In the genomic region with DNA sequence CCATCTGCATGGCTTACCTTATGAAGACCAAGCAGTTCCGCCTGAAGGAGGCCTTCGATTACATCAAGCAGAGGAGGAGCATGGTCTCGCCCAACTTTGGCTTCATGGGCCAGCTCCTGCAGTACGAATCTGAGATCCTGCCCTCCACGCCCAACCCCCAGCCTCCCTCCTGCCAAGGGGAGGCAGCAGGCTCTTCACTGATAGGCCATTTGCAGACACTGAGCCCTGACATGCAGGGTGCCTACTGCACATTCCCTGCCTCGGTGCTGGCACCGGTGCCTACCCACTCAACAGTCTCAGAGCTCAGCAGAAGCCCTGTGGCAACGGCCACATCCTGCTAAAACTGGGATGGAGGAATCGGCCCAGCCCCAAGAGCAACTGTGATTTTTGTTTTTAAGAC, we compare ENCODE assay signal across 18 cellular contexts. TPM values are rescaled to one million over a fixed set of nuclear protein-coding genes. Genes with fewer than 3 reads are reported as not detected.
DNase-seq lines count a peak whose midpoint lies in the region; ATAC-seq and TF ChIP-seq lines count a peak whose summit lies in the region.
"Had no signal": no experiment of that assay in that cellular context is flagged by ENCODE, and none has a peak within 500 bp of the region (broad histone marks: within the 10 kb centered on the region; RNA-seq: fewer than 3 reads in every experiment).

No MANE protein-coding gene starts in this region.

- TF ChIP-seq RAD21 in HCT116 (IDR thresholded peaks at IDR 0.05; ENCODE audit: low read depth), result no peak

- RAD21 ChIA-PET in HCT116 (lab: Charles Lee; ENCODE audit: low non-redundant PET in 1 of 2, low total read pairs in 2 of 2, uncharacterized antibody in 2 of 2, unreplicated experiment in 2 of 2), result no interaction called here

- POLR2A ChIA-PET in HCT116 (lab: Charles Lee), result interaction anchor here (1.4 to 24.1 kb wide), 5 partner anchors 9 to 198 kb away, joined by 3 to 438 read pairs (median 5); no protein-coding TSS in a partner anchor

- no peak for TF ChIP-seq POLR2A in HCT116 (IDR thresholded peaks at IDR 0.05; ENCODE audit: borderline replicate concordance, extremely low read depth, insufficient read depth, insufficient read length)

- peaks cover 54% of the 10 kb centered on the region; the same call in 1 of the 2 replicates for H4K20me1 ChIP-seq in HCT116 (ENCODE audit: insufficient read depth)

- no TSS peak for BruUV-seq in HCT116 (replicated peaks; lab: Mats Ljungman, UMichigan)

- H3K27me3 ChIP-seq in HCT116 (ENCODE audit: insufficient read depth, low read length), result no peaks in the 10 kb centered on the region
- H3K27me3 ChIP-seq: BE2C had no signal

- H3K9me3 ChIP-seq in HCT116 (ENCODE audit: control insufficient read depth in 1 of 2, insufficient read depth in 1 of 2, low read depth in 1 of 2, low read length in 2 of 2), result no peaks in the 10 kb centered on the region
- H3K9me3 ChIP-seq: BE2C, HAP-1 had no signal

- H3K36me3 ChIP-seq in HCT116 (ENCODE audit: control insufficient read depth in 1 of 2, insufficient read depth in 2 of 2, low read length in 2 of 2), result peaks cover 53 to 87% of the 10 kb centered on the region in 2 experiments
- H3K36me3 ChIP-seq: BE2C, HAP-1 had no signal

- in situ Hi-C loops in astrocyte of the spinal cord (cut with HindIII; ENCODE audit: low sequenced_read_pairs), result no loop called here

- DNase-seq in activated effector memory CD4-positive, alpha-beta T cell treated with anti-CD3 and anti-CD28 coated beads, Interleukin-2, amount 50 U/mL, for 16 hours, result peak; percentile 56
- DNase-seq in activated effector memory CD4-positive, alpha-beta T cell treated with Interleukin-2 at 50 U/mL for 16 hours, result no peak
- DNase-seq in HCT116 (ENCODE audit: low read depth, low spot score) (no peak), astrocyte of the spinal cord (ENCODE audit: low read depth, low spot score) (peak; percentile 20), fibroblast of mammary gland (ENCODE audit: low read depth) (peak; percentile 44), AG20443 (ENCODE audit: low spot score) (no peak)
- DNase-seq: BE2C; CD4-positive, CD25-positive, alpha-beta regulatory T cell; EL; GM23248; NCI-H1105; NCI-H146; NCI-H2029; NCI-H2227 treated with DMSO at 0.1 percent for 48 hours; NCI-H510A had no signal

- peaks cover 8 to 56% of the 10 kb centered on the region in 2 experiments; a peak in 3 of 4 replicates for H3K4me1 ChIP-seq in HCT116 (ENCODE audit: control insufficient read depth in 1 of 2, insufficient read depth in 2 of 2, low read length in 2 of 2)
- H3K4me1 ChIP-seq: BE2C, HAP-1 had no signal

- TF ChIP-seq CTCF in HCT116 (IDR thresholded peaks at IDR 0.05 in 2 of 3, conservative IDR thresholded peaks at IDR 0.05 in 1 of 3; ENCODE audit: borderline replicate concordance in 1 of 3, insufficient read depth in 1 of 3, low read depth in 2 of 3, low read length in 2 of 3) (no peak), astrocyte of the spinal cord (IDR thresholded peaks at IDR 0.05; ENCODE audit: low read depth, low read length) (no peak), fibroblast of mammary gland (conservative IDR thresholded peaks at IDR 0.05; ENCODE audit: control insufficient read depth, insufficient read depth, low read depth, low read length) (no peak)

- no peak overlapping the region for H3K9ac ChIP-seq in HCT116 (ENCODE audit: low read length)
- H3K9ac ChIP-seq: GM23248 had no signal

- H3K27ac ChIP-seq in HCT116 (ENCODE audit: low read depth, low read length), result no peak overlapping the region
- H3K27ac ChIP-seq: GM23248 had no signal

- H3K9me2 ChIP-seq in HCT116 (ENCODE audit: insufficient read depth), result no peaks in the 10 kb centered on the region

- H3K4me2 ChIP-seq in HCT116 (ENCODE audit: low read length), result peak overlapping the region; percentile 51; the same call in 1 of the 2 replicates

- no peak overlapping the region for H3K4me3 ChIP-seq in HCT116 (replicated peaks in 1 of 2; ENCODE audit: low read depth in 1 of 2, low read length in 2 of 2)
- H3K4me3 ChIP-seq in astrocyte of the spinal cord (ENCODE audit: low read depth, low read length), result no peak overlapping the region
- H3K4me3 ChIP-seq in fibroblast of mammary gland (ENCODE audit: control insufficient read depth, low read depth, low read length), result no peak overlapping the region
- H3K4me3 ChIP-seq: GM23248, HAP-1 had no signal

- intact Hi-C loops in HCT116 (cut with micrococcal nuclease), result no loop called here

- ATAC-seq in HCT116 (no peak), HG02571 (IDR thresholded peaks at IDR 0.05; ENCODE audit: unreplicated experiment) (no peak), HG03045 (IDR thresholded peaks at IDR 0.05; ENCODE audit: unreplicated experiment) (no peak)

- CTCF ChIA-PET in HCT116 (lab: Charles Lee), result no interaction called here

- H2AFZ ChIP-seq in HCT116 (ENCODE audit: low read depth, low read length, poor library complexity, severe bottlenecking), result no peak overlapping the region
- H2AFZ ChIP-seq: GM23248 had no signal

- peaks cover 97% of the 10 kb centered on the region for H3K79me2 ChIP-seq in HCT116 (ENCODE audit: insufficient read depth, low read length)

TF ChIP-seq in HCT116, 20 proteins besides CTCF, POLR2A, EP300 and RAD21:
- TF ChIP-seq, protein P1, sequence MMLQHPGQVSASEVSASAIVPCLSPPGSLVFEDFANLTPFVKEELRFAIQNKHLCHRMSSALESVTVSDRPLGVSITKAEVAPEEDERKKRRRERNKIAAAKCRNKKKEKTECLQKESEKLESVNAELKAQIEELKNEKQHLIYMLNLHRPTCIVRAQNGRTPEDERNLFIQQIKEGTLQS (IDR thresholded peaks at IDR 0.05), result no peak
- TF ChIP-seq ZFX (IDR thresholded peaks at IDR 0.05) (no peak), FOSL1 (IDR thresholded peaks at IDR 0.05; ENCODE audit: low read depth) (no peak), EGR1 (IDR thresholded peaks at IDR 0.05; ENCODE audit: low read depth) (no peak), SIN3A (IDR thresholded peaks at IDR 0.05; ENCODE audit: low read depth) (no peak; the same call in 1 of the 2 replicates), EZH2phosphoT487 (IDR thresholded peaks at IDR 0.05; ENCODE audit: borderline replicate concordance) (no peak), ZNF274 (IDR thresholded peaks at IDR 0.05; ENCODE audit: low read depth, low read length) (no peak), SP1 (IDR thresholded peaks at IDR 0.05; ENCODE audit: low read depth) (no peak), EZH2 (IDR thresholded peaks at IDR 0.05) (no peak), ELF1 (IDR thresholded peaks at IDR 0.05; ENCODE audit: borderline replicate concordance, low read depth) (no peak), POLR2AphosphoS5 (IDR thresholded peaks at IDR 0.05; ENCODE audit: low read depth, low read length) (no peak)
- TF ChIP-seq, protein P2, sequence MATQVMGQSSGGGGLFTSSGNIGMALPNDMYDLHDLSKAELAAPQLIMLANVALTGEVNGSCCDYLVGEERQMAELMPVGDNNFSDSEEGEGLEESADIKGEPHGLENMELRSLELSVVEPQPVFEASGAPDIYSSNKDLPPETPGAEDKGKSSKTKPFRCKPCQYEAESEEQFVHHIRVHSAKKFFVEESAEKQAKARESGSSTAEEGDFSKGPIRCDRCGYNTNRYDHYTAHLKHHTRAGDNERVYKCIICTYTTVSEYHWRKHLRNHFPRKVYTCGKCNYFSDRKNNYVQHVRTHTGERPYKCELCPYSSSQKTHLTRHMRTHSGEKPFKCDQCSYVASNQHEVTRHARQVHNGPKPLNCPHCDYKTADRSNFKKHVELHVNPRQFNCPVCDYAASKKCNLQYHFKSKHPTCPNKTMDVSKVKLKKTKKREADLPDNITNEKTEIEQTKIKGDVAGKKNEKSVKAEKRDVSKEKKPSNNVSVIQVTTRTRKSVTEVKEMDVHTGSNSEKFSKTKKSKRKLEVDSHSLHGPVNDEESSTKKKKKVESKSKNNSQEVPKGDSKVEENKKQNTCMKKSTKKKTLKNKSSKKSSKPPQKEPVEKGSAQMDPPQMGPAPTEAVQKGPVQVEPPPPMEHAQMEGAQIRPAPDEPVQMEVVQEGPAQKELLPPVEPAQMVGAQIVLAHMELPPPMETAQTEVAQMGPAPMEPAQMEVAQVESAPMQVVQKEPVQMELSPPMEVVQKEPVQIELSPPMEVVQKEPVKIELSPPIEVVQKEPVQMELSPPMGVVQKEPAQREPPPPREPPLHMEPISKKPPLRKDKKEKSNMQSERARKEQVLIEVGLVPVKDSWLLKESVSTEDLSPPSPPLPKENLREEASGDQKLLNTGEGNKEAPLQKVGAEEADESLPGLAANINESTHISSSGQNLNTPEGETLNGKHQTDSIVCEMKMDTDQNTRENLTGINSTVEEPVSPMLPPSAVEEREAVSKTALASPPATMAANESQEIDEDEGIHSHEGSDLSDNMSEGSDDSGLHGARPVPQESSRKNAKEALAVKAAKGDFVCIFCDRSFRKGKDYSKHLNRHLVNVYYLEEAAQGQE (IDR thresholded peaks at IDR 0.05; ENCODE audit: low read depth), result no peak
- TF ChIP-seq, protein P3, sequence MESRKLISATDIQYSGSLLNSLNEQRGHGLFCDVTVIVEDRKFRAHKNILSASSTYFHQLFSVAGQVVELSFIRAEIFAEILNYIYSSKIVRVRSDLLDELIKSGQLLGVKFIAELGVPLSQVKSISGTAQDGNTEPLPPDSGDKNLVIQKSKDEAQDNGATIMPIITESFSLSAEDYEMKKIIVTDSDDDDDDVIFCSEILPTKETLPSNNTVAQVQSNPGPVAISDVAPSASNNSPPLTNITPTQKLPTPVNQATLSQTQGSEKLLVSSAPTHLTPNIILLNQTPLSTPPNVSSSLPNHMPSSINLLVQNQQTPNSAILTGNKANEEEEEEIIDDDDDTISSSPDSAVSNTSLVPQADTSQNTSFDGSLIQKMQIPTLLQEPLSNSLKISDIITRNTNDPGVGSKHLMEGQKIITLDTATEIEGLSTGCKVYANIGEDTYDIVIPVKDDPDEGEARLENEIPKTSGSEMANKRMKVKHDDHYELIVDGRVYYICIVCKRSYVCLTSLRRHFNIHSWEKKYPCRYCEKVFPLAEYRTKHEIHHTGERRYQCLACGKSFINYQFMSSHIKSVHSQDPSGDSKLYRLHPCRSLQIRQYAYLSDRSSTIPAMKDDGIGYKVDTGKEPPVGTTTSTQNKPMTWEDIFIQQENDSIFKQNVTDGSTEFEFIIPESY (IDR thresholded peaks at IDR 0.05; ENCODE audit: extremely low read depth, insufficient replicate concordance, low read length), result no peak

RNA-seq across cellular contexts. Expression of gene DUSP5, which starts 12.4 kb away (rescaled TPM):
- 137 TPM for total RNA-seq in HCT116 (2021; ENCODE audit: unreplicated experiment)
- polyA plus RNA-seq in HCT116 (2012), result 199 and 315 TPM in 2 replicates

RNA-seq across cellular contexts. Expression of gene SMC3, which starts 57.4 kb away (rescaled TPM):
- 64.3 TPM for total RNA-seq in HCT116 (2021; ENCODE audit: unreplicated experiment)
- polyA plus RNA-seq in HCT116 (2012), result 18.2 and 27.6 TPM in 2 replicates

Comparison
In these comparisons a context has a peak if more than half of its experiments do, and no peak if none do; other contexts are left out.
1. DNase-seq: peak in activated effector memory CD4-positive, alpha-beta T cell treated with anti-CD3 and anti-CD28 coated beads, Interleukin-2, amount 50 U/mL, for 16 hours (single experiment), astrocyte of the spinal cord (single experiment) and fibroblast of mammary gland (single experiment); none in activated effector memory CD4-positive, alpha-beta T cell treated with Interleukin-2 at 50 U/mL for 16 hours (single experiment), HCT116 (single experiment) and AG20443 (single experiment).